19 cellular contexts compared by ENCODE assay signal in genomic region chr14:26621807-26622560, GRCh38. TPM values are rescaled to one million over a fixed set of nuclear protein-coding genes. Genes with fewer than 3 reads are reported as not detected.
DNase-seq lines count a peak whose midpoint lies in the region; ATAC-seq and TF ChIP-seq lines count a peak whose summit lies in the region.
"Had no signal": no experiment of that assay in that cellular context is flagged by ENCODE, and none has a peak within 500 bp of the region (broad histone marks: within the 10 kb centered on the region; RNA-seq: fewer than 3 reads in every experiment).

No MANE protein-coding gene starts in this region.

- TF ChIP-seq POLR2A in Peyer's patch (IDR thresholded peaks at IDR 0.05) = no peak

- H3K4me3 ChIP-seq in AG10803 (ENCODE audit: low read length) (no peak overlapping the region), cardiac fibroblast (replicated peaks in 1 of 2; ENCODE audit: low read depth in 2 of 2, low read length in 2 of 2) (no peak overlapping the region), Peyer's patch (no peak overlapping the region)
- H3K4me3 ChIP-seq: BLaER1 treated with 17β-estradiol and CSF1 and Interleukin-3, amounts not matched to agents 10 nM and 100 nM; SJCRH30 had no signal

- H3K27me3 ChIP-seq in Peyer's patch = no peaks in the 10 kb centered on the region
- H3K27me3 ChIP-seq: BLaER1 treated with 17β-estradiol and CSF1 and Interleukin-3, amounts not matched to agents 10 nM and 100 nM; SJCRH30 had no signal

- H3K9me3 ChIP-seq in Peyer's patch = no peaks in the 10 kb centered on the region
- H3K9me3 ChIP-seq: BLaER1 treated with 17β-estradiol and CSF1 and Interleukin-3, amounts not matched to agents 10 nM and 100 nM; SJCRH30 had no signal

- TF ChIP-seq CTCF in AG10803 (conservative IDR thresholded peaks at IDR 0.05; ENCODE audit: low read length) (no peak), cardiac fibroblast (IDR thresholded peaks at IDR 0.05; ENCODE audit: low read depth, low read length) (no peak), Peyer's patch (IDR thresholded peaks at IDR 0.05) (no peak)

- no peak for ATAC-seq in HG03521 (IDR thresholded peaks at IDR 0.05; ENCODE audit: unreplicated experiment)
- ATAC-seq: PC-3 had no signal

- no peak overlapping the region for H3K27ac ChIP-seq in Peyer's patch
- H3K27ac ChIP-seq: BLaER1 treated with 17β-estradiol and CSF1 and Interleukin-3, amounts not matched to agents 10 nM and 100 nM; KMS-11; SJCRH30 had no signal

- no peaks in the 10 kb centered on the region for H3K4me1 ChIP-seq in Peyer's patch
- H3K4me1 ChIP-seq: BLaER1 treated with 17β-estradiol and CSF1 and Interleukin-3, amounts not matched to agents 10 nM and 100 nM; SJCRH30 had no signal

- DNase-seq in AG10803 (ENCODE audit: low read depth) = peak; percentile 26
- peak; percentile 17 to 69 for DNase-seq in NCI-H524 (lab: John Stamatoyannopoulos, UW)
- peak; percentile 18 to 28 for DNase-seq in cardiac fibroblast (ENCODE audit: low read depth in 2 of 2)
- peak; percentile 63 for DNase-seq in fibroblast of the conjunctiva (ENCODE audit: low read depth)
- no peak for DNase-seq in Peyer's patch
- DNase-seq in NCI-H510A treated with DMSO at 0.1 percent for 48 hours (lab: John Stamatoyannopoulos, UW) = no peak
- DNase-seq in HT-29 (ENCODE audit: low spot score) = no peak
- DNase-seq: EL, H7, NCI-H146, NCI-H2081 treated with DMSO at 0.1 percent for 48 hours, NCI-H345, PC-3, SJCRH30 had no signal

- no peaks in the 10 kb centered on the region for H3K36me3 ChIP-seq in Peyer's patch
- H3K36me3 ChIP-seq: BLaER1 treated with 17β-estradiol and CSF1 and Interleukin-3, amounts not matched to agents 10 nM and 100 nM; SJCRH30 had no signal

RNA-seq across cellular contexts. Expression of gene NOVA1, which starts 24.2 kb away (rescaled TPM):
- 10 to 100 TPM in 1 of 4 donors, 1 to 10 TPM in 3; 2.6 to 39.6 (median 5.8) TPM for total RNA-seq in Peyer's patch
- total RNA-seq in HT-29 (2014; rRNA removed; shearing (Covaris generic)) = 0.10 and 0.37 TPM in 2 replicates
- total RNA-seq: A172, M059J had no signal

Comparison
In these comparisons a context has a peak if more than half of its experiments do, and no peak if none do; other contexts are left out.
1. DNase-seq: peak in AG10803 (single experiment), NCI-H524 (2 of 2), cardiac fibroblast (2 of 2) and fibroblast of the conjunctiva (single experiment); none in Peyer's patch (0 of 3), NCI-H510A treated with DMSO at 0.1 percent for 48 hours (single experiment) and HT-29 (single experiment).